Comparison of ENCODE assay signal across 21 cellular contexts in genomic region chr4:24513718-24514117, GRCh38.
"Had no signal": no experiment of that assay in that cellular context is flagged by ENCODE, and none has a peak within 500 bp of the region (broad histone marks: within the 10 kb centered on the region; RNA-seq: fewer than 3 reads in every experiment).

No MANE protein-coding gene starts in this region.

- DNase-seq: activated CD4-positive, alpha-beta T cell treated with anti-CD3 and anti-CD28 coated beads, Interleukin-2, amount 50 U/mL, for 4 hours; activated naive CD4-positive, alpha-beta T cell treated with Interleukin-2 at 50 U/mL for 16 hours; activated T-cell treated with anti-CD3 and anti-CD28 coated beads for 4 hours; cortex of kidney; effector CD4-positive, alpha-beta T cell; heart left ventricle; kidney; midbrain; nucleus accumbens; sigmoid colon; stimulated activated CD4-positive, alpha-beta T cell treated with anti-CD3 and anti-CD28 coated beads, Interleukin-4, amount 100 ng/mL, for 24 hours; upper lobe of right lung; WERI-Rb-1 had no signal

- ATAC-seq: activated T-helper 17 cell treated with anti-CD3 and anti-CD28 coated beads, Interleukin-2, amount 50 U/mL, for 72 hours; gastroesophageal sphincter; left lobe of liver; stimulated activated effector memory CD8-positive, alpha-beta T cell treated with anti-CD3 and anti-CD28 coated beads, Interleukin-12 subunit alpha, Interleukin-12 subunit beta, amount 100 ng/mL, for 72 hours; upper lobe of right lung had no signal

- H3K27me3 ChIP-seq: breast epithelium, esophagus muscularis mucosa, gastroesophageal sphincter, heart left ventricle, sigmoid colon, upper lobe of right lung had no signal

- H3K9me3 ChIP-seq: breast epithelium, esophagus muscularis mucosa, gastroesophageal sphincter, heart left ventricle, sigmoid colon, upper lobe of right lung had no signal

- FAIRE-seq: astrocyte, kidney had no signal

- H3K36me3 ChIP-seq: breast epithelium, upper lobe of right lung had no signal

- H3K4me3 ChIP-seq: breast epithelium, esophagus muscularis mucosa, gastroesophageal sphincter, heart left ventricle, lung, sigmoid colon, upper lobe of right lung had no signal

- H3K27ac ChIP-seq: breast epithelium, esophagus muscularis mucosa, gastroesophageal sphincter, heart left ventricle, sigmoid colon, upper lobe of right lung, WERI-Rb-1 had no signal
